1 cellular context compared by ENCODE assay signal in genomic region chr4:39046243-39046642, GRCh38.
TF ChIP-seq lines count a peak whose summit lies in the region.

No MANE protein-coding gene starts in this region.

TF ChIP-seq in K562, 482 proteins besides CTCF, POLR2A, EP300 and RAD21 (continued from another document):
- no peak for TF ChIP-seq ZNF280A (IDR thresholded peaks at IDR 0.05; ENCODE audit: low read depth, partially characterized antibody)
- TF ChIP-seq BRF2 (IDR thresholded peaks at IDR 0.05; ENCODE audit: borderline replicate concordance, insufficient read depth, insufficient read length), result no peak
- no peak for TF ChIP-seq XRCC5 (IDR thresholded peaks at IDR 0.05; ENCODE audit: low read depth, low read length)
- no peak for TF ChIP-seq MTA3 (IDR thresholded peaks at IDR 0.05; ENCODE audit: borderline replicate concordance)
- no peak for TF ChIP-seq ILK (tag; IDR thresholded peaks at IDR 0.05; ENCODE audit: borderline replicate concordance, low read depth)
- TF ChIP-seq CBX2 (IDR thresholded peaks at IDR 0.05; ENCODE audit: insufficient read depth, low read length, poor library complexity, severe bottlenecking), result no peak
- no peak; the same call in 1 of the 2 replicates for TF ChIP-seq CXXC5 (CRISPR knock-in tag; IDR thresholded peaks at IDR 0.05)
- peak; percentile 86 for TF ChIP-seq BCOR (IDR thresholded peaks at IDR 0.05)
- TF ChIP-seq STAT5A (IDR thresholded peaks at IDR 0.05; ENCODE audit: borderline replicate concordance, low read length), result no peak
- TF ChIP-seq DNMT1 (IDR thresholded peaks at IDR 0.05), result no peak; the same call in 1 of the 2 replicates
- peak; percentile 21 to 56; a peak in 2 of 4 replicates for TF ChIP-seq KDM1A (IDR thresholded peaks at IDR 0.05)
- TF ChIP-seq STAT6 (CRISPR knock-in tag; IDR thresholded peaks at IDR 0.05), result no peak
- peak; percentile 88 for TF ChIP-seq ADNP (tag; IDR thresholded peaks at IDR 0.05)
- 0 out of 2 replicates have a peak, but pooled peaks have one; percentile 37 for TF ChIP-seq ZNF395 (CRISPR knock-in tag; IDR thresholded peaks at IDR 0.05)
- TF ChIP-seq ZNF263 (CRISPR knock-in tag; IDR thresholded peaks at IDR 0.05; ENCODE audit: borderline replicate concordance), result no peak
- no peak for TF ChIP-seq KAT2B (IDR thresholded peaks at IDR 0.05; ENCODE audit: low read depth, low read length)
- TF ChIP-seq NCOA1 (IDR thresholded peaks at IDR 0.05; ENCODE audit: low read depth), result no peak
- no peak for TF ChIP-seq HMG20B (CRISPR knock-in tag; IDR thresholded peaks at IDR 0.05)
- no peak for TF ChIP-seq KLF1 (tag; IDR thresholded peaks at IDR 0.05)
- peak in 1 of 2 experiments; percentile 33; a peak in 1 of 4 replicates for TF ChIP-seq RCOR1 (IDR thresholded peaks at IDR 0.05; ENCODE audit: borderline replicate concordance in 1 of 2, low read depth in 2 of 2, low read length in 2 of 2)
- no peak for TF ChIP-seq TSHZ1 (CRISPR knock-in tag; IDR thresholded peaks at IDR 0.05)
- TF ChIP-seq SMARCA4 (IDR thresholded peaks at IDR 0.05), result peak; percentile 79
- TF ChIP-seq PHB (CRISPR knock-in tag; IDR thresholded peaks at IDR 0.05), result no peak
- TF ChIP-seq POLR3A (IDR thresholded peaks at IDR 0.05; ENCODE audit: borderline replicate concordance, extremely low read depth, insufficient read depth, insufficient read length), result no peak
- TF ChIP-seq HES1 (IDR thresholded peaks at IDR 0.05; ENCODE audit: low read depth), result no peak
- TF ChIP-seq HINFP (tag; conservative IDR thresholded peaks at IDR 0.05; ENCODE audit: low read depth), result no peak
- TF ChIP-seq CREM (IDR thresholded peaks at IDR 0.05; ENCODE audit: low read depth), result 0 out of 2 replicates have a peak, but pooled peaks have one; percentile 13
- no peak for TF ChIP-seq PCBP1 (IDR thresholded peaks at IDR 0.05; ENCODE audit: low read depth, low read length, poor library complexity, severe bottlenecking)
- TF ChIP-seq HNRNPH1 (optimal IDR thresholded peaks at IDR 0.05; ENCODE audit: low read depth, low read length), result no peak
- no peak for TF ChIP-seq ZNF586 (CRISPR knock-in tag; conservative IDR thresholded peaks at IDR 0.05)
- no peak for TF ChIP-seq ARNT (IDR thresholded peaks at IDR 0.05)
- no peak for TF ChIP-seq HNRNPUL1 (IDR thresholded peaks at IDR 0.05; ENCODE audit: low read length)
- TF ChIP-seq ZSCAN32 (CRISPR knock-in tag; IDR thresholded peaks at IDR 0.05), result no peak
- TF ChIP-seq HOXB6 (CRISPR knock-in tag; IDR thresholded peaks at IDR 0.05; ENCODE audit: borderline replicate concordance), result no peak
- TF ChIP-seq YY1 (IDR thresholded peaks at IDR 0.05; ENCODE audit: borderline replicate concordance in 1 of 3, control insufficient read depth in 1 of 3, extremely low read depth in 1 of 3, insufficient read depth in 3 of 3, insufficient read length in 1 of 3, insufficient replicate concordance in 2 of 3, low read depth in 1 of 3, low read length in 2 of 3), result no peak
- TF ChIP-seq E2F3 (CRISPR knock-in tag; IDR thresholded peaks at IDR 0.05), result no peak
- TF ChIP-seq CHD4 (IDR thresholded peaks at IDR 0.05; ENCODE audit: insufficient read depth, insufficient replicate concordance, low read depth, low read length, poor library complexity, severe bottlenecking), result peak; percentile 50
- no peak for TF ChIP-seq ZNF408 (CRISPR knock-in tag; IDR thresholded peaks at IDR 0.05; ENCODE audit: low read depth)
- TF ChIP-seq HDGF (IDR thresholded peaks at IDR 0.05), result no peak
- no peak for TF ChIP-seq ZBTB34 (CRISPR knock-in tag; IDR thresholded peaks at IDR 0.05)
- no peak for TF ChIP-seq ZKSCAN1 (IDR thresholded peaks at IDR 0.05; ENCODE audit: low read depth, low read length)
- TF ChIP-seq HNRNPK (IDR thresholded peaks at IDR 0.05; ENCODE audit: low read depth, low read length, poor library complexity, severe bottlenecking), result no peak
- no peak for TF ChIP-seq NR2C1 (IDR thresholded peaks at IDR 0.05)
- TF ChIP-seq NR2C1 (tag; IDR thresholded peaks at IDR 0.05), result no peak
- no peak for TF ChIP-seq SOX6 (IDR thresholded peaks at IDR 0.05)
- peak; percentile 66 for TF ChIP-seq ARID1B (IDR thresholded peaks at IDR 0.05)
- TF ChIP-seq JUND (IDR thresholded peaks at IDR 0.05; ENCODE audit: borderline replicate concordance, low read depth, low read length), result peak; percentile 88
- peak; percentile 86; the same call in 2 of the 3 replicates for TF ChIP-seq JUND (tag; IDR thresholded peaks at IDR 0.05; ENCODE audit: borderline replicate concordance, low read depth, low read length)
- no peak for TF ChIP-seq TRIM25 (IDR thresholded peaks at IDR 0.05; ENCODE audit: borderline replicate concordance)
